Comparison of ENCODE assay signal across 14 cellular contexts in the genomic region with DNA sequence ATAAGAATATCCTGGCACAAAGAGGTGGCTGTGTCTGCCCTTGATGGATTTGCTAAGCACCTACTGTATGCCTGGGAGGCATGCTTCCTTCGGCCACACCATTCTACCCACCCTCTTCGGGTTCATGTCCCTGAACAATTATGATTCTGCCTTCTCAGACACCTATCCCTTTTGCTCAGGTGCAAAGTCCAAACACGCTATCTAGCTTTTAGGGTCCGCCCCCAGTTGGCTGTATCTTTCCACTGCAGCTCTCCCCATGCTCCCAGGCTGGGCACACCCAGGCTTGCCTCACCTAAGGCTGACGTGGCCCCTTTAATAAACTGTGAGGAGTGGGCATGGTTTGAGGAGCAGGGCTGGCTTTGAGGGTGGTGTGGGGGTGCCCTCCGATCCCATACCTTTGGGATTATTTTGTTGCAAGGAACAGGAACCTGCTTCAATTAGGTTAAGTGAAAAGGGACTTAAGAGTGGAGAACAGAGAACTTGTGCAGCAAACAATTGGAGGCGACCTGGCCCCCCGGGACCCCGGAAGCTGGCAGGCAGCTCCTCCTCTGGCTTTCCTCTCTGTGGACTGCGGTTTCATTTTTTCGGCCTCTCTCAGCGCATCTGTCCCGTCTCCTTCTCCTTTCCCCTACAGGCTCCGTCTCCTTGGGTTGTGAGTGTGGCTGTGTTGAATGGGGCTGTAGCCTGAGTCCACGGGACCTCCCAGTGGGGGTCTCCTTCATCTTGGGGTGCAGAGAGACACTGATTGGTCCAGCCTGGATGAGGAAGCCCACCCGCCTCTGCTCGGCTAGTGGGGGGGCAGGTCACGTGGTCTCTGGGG. TPM values are rescaled to one million over a fixed set of nuclear protein-coding genes. Genes with fewer than 3 reads are reported as not detected.
DNase-seq lines count a peak whose midpoint lies in the region; ATAC-seq and TF ChIP-seq lines count a peak whose summit lies in the region.
"Had no signal": no experiment of that assay in that cellular context is flagged by ENCODE, and none has a peak within 500 bp of the region (broad histone marks: within the 10 kb centered on the region; RNA-seq: fewer than 3 reads in every experiment).

No MANE protein-coding gene starts in this region.

- ATAC-seq in left ventricle myocardium superior (no peak), mucosa of descending colon (peak; percentile 78), GM21619 (IDR thresholded peaks at IDR 0.05; ENCODE audit: unreplicated experiment) (no peak)
- ATAC-seq in activated T-helper 17 cell treated with anti-CD3 and anti-CD28 coated beads, Interleukin-2, amount 50 U/mL, for 72 hours (replicated peaks), result no peak
- ATAC-seq: naive thymus-derived CD4-positive, alpha-beta T cell; upper lobe of right lung had no signal

- DNase-seq in left ventricle myocardium superior, result peak; percentile 5
- no peak for DNase-seq in cardiac septum (ENCODE audit: low spot score)
- DNase-seq in dorsolateral prefrontal cortex, result no peak
- DNase-seq in mucosa of descending colon, result peak; percentile 79 to 92 (median 84)
- no peak for DNase-seq in vagina (ENCODE audit: extremely low spot score in 2 of 2)
- no peak for DNase-seq in lower leg skin (ENCODE audit: low spot score in 2 of 2)
- DNase-seq: naive thymus-derived CD4-positive, alpha-beta T cell; NCI-H1417 treated with DMSO at 0.1 percent for 48 hours; NCI-H510A; Right ventricle myocardium superior; upper lobe of right lung had no signal

- peaks cover 9% of the 10 kb centered on the region for H3K4me1 Mint-ChIP-seq in activated T-helper 17 cell treated with anti-CD3 and anti-CD28 coated beads, Interleukin-2, amount 50 U/mL, for 72 hours

- TF ChIP-seq POLR2A in vagina (IDR thresholded peaks at IDR 0.05) (no peak), lower leg skin (IDR thresholded peaks at IDR 0.05) (no peak)

- peaks cover 10% of the 10 kb centered on the region for H3K27me3 Mint-ChIP-seq in activated T-helper 17 cell treated with anti-CD3 and anti-CD28 coated beads, Interleukin-2, amount 50 U/mL, for 72 hours
- H3K27me3 Mint-ChIP-seq: activated naive CD8-positive, alpha-beta T cell had no signal

- WGBS in lower leg skin, 2 donors, result 58 to 67% methylated on average over 18 of the region's 18 CpGs

- no peak overlapping the region for H3K4me3 Mint-ChIP-seq in activated T-helper 17 cell treated with anti-CD3 and anti-CD28 coated beads, Interleukin-2, amount 50 U/mL, for 72 hours
- H3K4me3 Mint-ChIP-seq: activated naive CD8-positive, alpha-beta T cell had no signal

- H3K9me3 ChIP-seq in mucosa of descending colon (no peaks in the 10 kb centered on the region), vagina (no peaks in the 10 kb centered on the region)
- H3K9me3 ChIP-seq: upper lobe of right lung had no signal

- no peaks in the 10 kb centered on the region for H3K27me3 ChIP-seq in dorsolateral prefrontal cortex
- no peaks in the 10 kb centered on the region for H3K27me3 ChIP-seq in vagina
- H3K27me3 ChIP-seq: upper lobe of right lung had no signal

- H3K27ac ChIP-seq in dorsolateral prefrontal cortex, result peak overlapping the region in 38 of 59 donors; percentile 7 to 95 (median 58)
- peak overlapping the region; percentile 0 for H3K27ac ChIP-seq in vagina

- intact Hi-C loops in left ventricle myocardium superior (cut with micrococcal nuclease), result no loop called here
- intact Hi-C loops in cardiac septum (cut with DNase I), result no loop called here
- intact Hi-C loops in dorsolateral prefrontal cortex (cut with DNase I), result loop anchor here (5.0 kb wide), 2 partner anchors 34 to 79 kb away; no protein-coding TSS in a partner anchor
- intact Hi-C loops in mucosa of descending colon (cut with DNase I, micrococcal nuclease), result loop anchor here in 1 of 2 donors (10.0 kb wide), 1 partner anchor 92 kb away; no protein-coding TSS in a partner anchor
- intact Hi-C loops in vagina (cut with DNase I), result loop anchor here (5.0 kb wide), 1 partner anchor 36 kb away; no protein-coding TSS in a partner anchor
- intact Hi-C loops in lower leg skin (cut with DNase I; ENCODE audit: low total_unique reads), result no loop called here

- H3K4me3 ChIP-seq in dorsolateral prefrontal cortex (peak overlapping the region in 27 of 59 donors; percentile 0 to 41 (median 22)), mucosa of descending colon (no peak overlapping the region), vagina (no peak overlapping the region), lower leg skin (ENCODE audit: low read depth, poor library complexity, severe bottlenecking) (no peak overlapping the region)
- H3K4me3 ChIP-seq: upper lobe of right lung had no signal

- H3K36me3 ChIP-seq in mucosa of descending colon (ENCODE audit: low read depth) (no peaks in the 10 kb centered on the region), vagina (no peaks in the 10 kb centered on the region)
- H3K36me3 ChIP-seq: upper lobe of right lung had no signal

- H3K27ac Mint-ChIP-seq in activated T-helper 17 cell treated with anti-CD3 and anti-CD28 coated beads, Interleukin-2, amount 50 U/mL, for 72 hours, result no peak overlapping the region
- H3K27ac Mint-ChIP-seq: activated naive CD8-positive, alpha-beta T cell had no signal

- H3K9me3 Mint-ChIP-seq in activated T-helper 17 cell treated with anti-CD3 and anti-CD28 coated beads, Interleukin-2, amount 50 U/mL, for 72 hours, result no peaks in the 10 kb centered on the region
- H3K9me3 Mint-ChIP-seq: naive thymus-derived CD4-positive, alpha-beta T cell had no signal

- TF ChIP-seq CTCF in dorsolateral prefrontal cortex (IDR thresholded peaks at IDR 0.05 in 54 of 56, conservative IDR thresholded peaks at IDR 0.05 in 2 of 56; ENCODE audit: low read depth in 1 of 56, partially characterized antibody in 56 of 56) (no peak), mucosa of descending colon (IDR thresholded peaks at IDR 0.05) (no peak), vagina (IDR thresholded peaks at IDR 0.05) (no peak), lower leg skin (IDR thresholded peaks at IDR 0.05) (no peak)

- H3K36me3 Mint-ChIP-seq in activated T-helper 17 cell treated with anti-CD3 and anti-CD28 coated beads, Interleukin-2, amount 50 U/mL, for 72 hours (ENCODE audit: low read depth), result no peaks in the 10 kb centered on the region
- H3K36me3 Mint-ChIP-seq: activated naive CD8-positive, alpha-beta T cell; naive thymus-derived CD4-positive, alpha-beta T cell had no signal

- H3K4me1 ChIP-seq in mucosa of descending colon (ENCODE audit: low read depth) (peaks cover 52% of the 10 kb centered on the region), vagina (peaks cover 56% of the 10 kb centered on the region)

RNA-seq across cellular contexts. Expression of a gene that starts 3.8 kb away (rescaled TPM):
- 6.9 TPM for total RNA-seq in left ventricle myocardium superior
- total RNA-seq in cardiac septum, result 9.9 TPM
- total RNA-seq in dorsolateral prefrontal cortex, result 100 to 1,000 TPM; 111 to 263 (median 148) TPM
- 10 to 100 TPM; 57.6 to 77.7 (median 67.1) TPM for total RNA-seq in mucosa of descending colon
- 24.3 TPM for total RNA-seq in vagina
- total RNA-seq in activated T-helper 17 cell treated with anti-CD3 and anti-CD28 coated beads, Interleukin-2, amount 50 U/mL, for 72 hours, result 1 to 10 TPM in 1 of 2 donors, under 1 TPM in 1; 0.93 to 1.6 TPM
- 10 to 100 TPM; 29.1 to 60.2 (median 52.5) TPM for total RNA-seq in lower leg skin

RNA-seq across cellular contexts. Expression of a gene that starts 38.8 kb away (rescaled TPM):
- total RNA-seq in left ventricle myocardium superior (10.5 TPM), cardiac septum (8.3 TPM), dorsolateral prefrontal cortex (10 to 100 TPM; 10.9 to 31.7 (median 19.3) TPM), mucosa of descending colon (10 to 100 TPM; 14.8 to 23.7 (median 15.9) TPM), vagina (14.5 TPM), lower leg skin (10 to 100 TPM; 15.3 to 26.5 (median 23.9) TPM)
- 100 to 1,000 TPM in 1 of 2 donors, 10 to 100 TPM in 1; 62.2 to 100 TPM for total RNA-seq in activated T-helper 17 cell treated with anti-CD3 and anti-CD28 coated beads, Interleukin-2, amount 50 U/mL, for 72 hours

Comparison
In these comparisons a context has a peak if more than half of its experiments do, and no peak if none do; other contexts are left out.
1. DNase-seq: peak in left ventricle myocardium superior (single experiment) and mucosa of descending colon (3 of 3); none in cardiac septum (single experiment), dorsolateral prefrontal cortex (0 of 10), vagina (0 of 2) and lower leg skin (0 of 2).
2. intact Hi-C loops: an anchor here in dorsolateral prefrontal cortex (5.0 kb wide) and vagina (5.0 kb wide); none called in left ventricle myocardium superior, cardiac septum and lower leg skin.